ENCODE assay signal across 9 cellular contexts in the genomic region with DNA sequence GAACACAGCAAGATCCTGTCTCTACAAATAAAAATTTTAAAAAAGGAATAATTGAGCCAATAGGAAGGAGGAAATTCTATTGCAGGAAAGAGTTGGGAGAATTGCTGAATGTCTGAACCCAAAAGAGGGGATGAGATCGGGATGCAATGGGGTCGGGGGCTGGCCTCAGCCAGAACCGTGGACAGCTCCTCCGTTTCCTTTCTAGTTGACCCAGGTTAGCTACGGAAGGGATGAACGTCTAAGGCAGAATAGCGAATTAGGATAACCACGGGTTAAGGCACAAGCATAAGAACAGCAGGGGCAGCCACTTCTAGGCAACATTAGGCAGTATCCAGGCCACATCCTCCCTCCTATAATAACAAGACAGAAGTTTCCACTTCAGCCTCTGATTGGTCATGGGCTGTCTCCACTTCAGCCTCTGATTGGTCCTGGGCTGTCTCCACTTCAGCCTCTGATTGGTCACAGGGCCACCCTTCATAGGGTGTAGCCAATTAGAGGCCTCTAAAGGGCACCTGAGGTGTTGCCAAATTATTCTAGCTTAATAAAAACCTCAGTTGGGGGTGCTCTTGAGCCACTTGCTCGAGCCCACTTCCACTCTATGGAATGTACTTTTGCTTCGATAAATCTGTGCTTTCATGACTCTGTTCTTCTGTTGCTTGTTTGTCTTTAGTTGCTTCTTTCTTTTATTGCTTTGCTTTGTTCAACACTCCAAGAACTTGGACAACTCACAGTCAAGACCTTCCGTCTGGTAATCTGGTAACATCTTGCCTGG. TPM values are rescaled to one million over a fixed set of nuclear protein-coding genes. Genes with fewer than 3 reads are reported as not detected.
DNase-seq lines count a peak whose midpoint lies in the region; ATAC-seq lines count a peak whose summit lies in the region.
"Had no signal": no experiment of that assay in that cellular context is flagged by ENCODE, and none has a peak within 500 bp of the region (broad histone marks: within the 10 kb centered on the region; RNA-seq: fewer than 3 reads in every experiment).

No MANE protein-coding gene starts in this region.

- H3K4me3 Mint-ChIP-seq in activated T-helper 17 cell treated with anti-CD3 and anti-CD28 coated beads, Interleukin-2, amount 50 U/mL, for 72 hours: peak overlapping the region; percentile 11
- H3K4me3 Mint-ChIP-seq in immature natural killer cell: no peak overlapping the region

- H3K27ac Mint-ChIP-seq in activated T-helper 17 cell treated with anti-CD3 and anti-CD28 coated beads, Interleukin-2, amount 50 U/mL, for 72 hours: no peak overlapping the region
- H3K27ac Mint-ChIP-seq in immature natural killer cell: peak overlapping the region in 3 of 6 donors; percentile 5 to 65 (median 46)

- H3K9ac ChIP-seq in Karpas-422 (ENCODE audit: low read length): no peak overlapping the region

- no peaks in the 10 kb centered on the region for H3K9me3 ChIP-seq in Karpas-422 (ENCODE audit: low read length)

- H3K4me1 ChIP-seq in Karpas-422 (ENCODE audit: low read length): no peaks in the 10 kb centered on the region

- H4K20me1 ChIP-seq in Karpas-422 (ENCODE audit: insufficient read depth, low read depth, low read length): no peaks in the 10 kb centered on the region

- ATAC-seq in activated T-helper 17 cell treated with anti-CD3 and anti-CD28 coated beads, Interleukin-2, amount 50 U/mL, for 72 hours (replicated peaks): peak; percentile 99
- no peak for ATAC-seq in HG03095 (IDR thresholded peaks at IDR 0.05; ENCODE audit: unreplicated experiment)

- no peaks in the 10 kb centered on the region; the same call in 1 of the 2 replicates for H3K27me3 ChIP-seq in Karpas-422 (ENCODE audit: low read length)

- H3K36me3 Mint-ChIP-seq in activated T-helper 17 cell treated with anti-CD3 and anti-CD28 coated beads, Interleukin-2, amount 50 U/mL, for 72 hours (ENCODE audit: low read depth): no peaks in the 10 kb centered on the region
- no peaks in the 10 kb centered on the region for H3K36me3 Mint-ChIP-seq in immature natural killer cell

- H3K27me3 Mint-ChIP-seq in activated T-helper 17 cell treated with anti-CD3 and anti-CD28 coated beads, Interleukin-2, amount 50 U/mL, for 72 hours: peaks cover 3% of the 10 kb centered on the region
- H3K27me3 Mint-ChIP-seq in immature natural killer cell (ENCODE audit: low read depth in 3 of 3): peaks cover 2 to 8% (median 4%) of the 10 kb centered on the region in 3 donors

- no peaks in the 10 kb centered on the region for H3K4me1 Mint-ChIP-seq in activated T-helper 17 cell treated with anti-CD3 and anti-CD28 coated beads, Interleukin-2, amount 50 U/mL, for 72 hours
- H3K4me1 Mint-ChIP-seq in immature natural killer cell: peaks cover 2 to 6% of the 10 kb centered on the region in 2 donors

- no peaks in the 10 kb centered on the region for H3K9me2 ChIP-seq in Karpas-422 (replicated peaks; ENCODE audit: insufficient read depth, low read length)

- no peak overlapping the region for H3K4me3 ChIP-seq in Karpas-422 (ENCODE audit: low read length)

- H3K36me3 ChIP-seq in Karpas-422 (ENCODE audit: insufficient read depth, low read length): no peaks in the 10 kb centered on the region

- no peak overlapping the region for H3K27ac ChIP-seq in Karpas-422 (ENCODE audit: low read length)

- peaks cover 3% of the 10 kb centered on the region for H3K9me3 Mint-ChIP-seq in activated T-helper 17 cell treated with anti-CD3 and anti-CD28 coated beads, Interleukin-2, amount 50 U/mL, for 72 hours
- H3K9me3 Mint-ChIP-seq in immature natural killer cell: no peaks in the 10 kb centered on the region

- DNase-seq in D341Med (ENCODE audit: low spot score) (peak; percentile 33), Karpas-422 (peak; percentile 90), immature natural killer cell (peak; percentile 46 to 55 (median 55)), KG1 (lab: John Stamatoyannopoulos, UW) (no peak), cerebellar cortex (ENCODE audit: low spot score) (no peak), NCI-H2081 (lab: John Stamatoyannopoulos, UW) (no peak)
- DNase-seq: SIG-M5 had no signal

- H3K79me2 ChIP-seq in Karpas-422 (ENCODE audit: low read length): no peaks in the 10 kb centered on the region

- no peak overlapping the region for H3K4me2 ChIP-seq in Karpas-422 (ENCODE audit: low read depth, low read length, poor library complexity, severe bottlenecking)

- H2AFZ ChIP-seq in Karpas-422 (ENCODE audit: low read length): no peak overlapping the region

RNA-seq across cellular contexts. Expression of gene TPM4, which starts 24.9 kb away (rescaled TPM):
- 76.7 and 76.9 TPM in 2 replicates for total RNA-seq in Karpas-422 (2014; rRNA removed; shearing (Covaris generic); ENCODE audit: low replicate concordance)
- 100 to 1,000 TPM; 474 to 660 TPM for total RNA-seq in activated T-helper 17 cell treated with anti-CD3 and anti-CD28 coated beads, Interleukin-2, amount 50 U/mL, for 72 hours
- polyA plus RNA-seq in immature natural killer cell: 100 to 1,000 TPM; 106 to 193 (median 107) TPM

Comparison
In these comparisons a context has a peak if more than half of its experiments do, and no peak if none do; other contexts are left out.
1. DNase-seq: peak in D341Med (single experiment), Karpas-422 (single experiment) and immature natural killer cell (3 of 3); none in KG1 (single experiment), cerebellar cortex (single experiment) and NCI-H2081 (0 of 2).